ENCODE assay signal across 24 cellular contexts in the genomic region with DNA sequence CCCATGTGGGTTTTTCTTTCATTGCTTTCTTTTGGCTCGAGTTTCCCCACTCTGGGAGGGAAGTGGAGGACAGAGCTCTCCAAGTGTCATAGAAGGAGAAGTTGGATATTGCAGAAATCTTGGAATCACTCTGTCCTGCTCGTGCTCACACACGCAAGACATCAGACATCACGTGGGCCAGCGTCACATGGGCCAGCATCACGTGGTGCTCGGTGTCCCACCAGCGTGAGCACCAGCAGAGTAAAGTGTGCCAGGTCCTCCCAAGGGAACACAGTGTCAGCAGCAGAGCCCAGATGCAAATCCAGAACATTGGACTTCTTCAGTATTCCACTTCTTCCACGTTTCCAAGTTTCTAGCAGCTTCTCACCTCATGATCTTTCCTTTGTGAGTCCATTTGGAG.
A peak's percentile ranks its signal among the peaks of the same experiment; 100 is the strongest.
DNase-seq lines count a peak whose midpoint lies in the region; ATAC-seq, FAIRE-seq and TF ChIP-seq lines count a peak whose summit lies in the region.
"Had no signal": no experiment of that assay in that cellular context is flagged by ENCODE, and none has a peak within 500 bp of the region (broad histone marks: within the 10 kb centered on the region; RNA-seq: fewer than 3 reads in every experiment).

No MANE protein-coding gene starts in this region.

- CTCF ChIA-PET in SK-N-SH (lab: Yijun Ruan, JAX) (no interaction called here), A549 (lab: Yijun Ruan, JAX) (interaction anchor here (0.9 kb wide), 1 partner anchor 19 kb away, joined by 3 read pairs; no protein-coding TSS in a partner anchor), K562 (lab: Yijun Ruan, JAX; ENCODE audit: low intra/inter-chr PET ratio) (no interaction called here)

- no peaks in the 10 kb centered on the region for H3K4me1 ChIP-seq in SK-N-SH (ENCODE audit: control insufficient read depth in 1 of 2, insufficient read depth in 2 of 2, low read depth in 1 of 2, low read length in 1 of 2)
- peaks cover 15% of the 10 kb centered on the region; the same call in 2 of the 3 replicates for H3K4me1 ChIP-seq in A549
- H3K4me1 ChIP-seq in K562 (replicated peaks in 1 of 2; ENCODE audit: control insufficient read depth in 2 of 2, insufficient read depth in 2 of 2, low read length in 2 of 2), result peaks cover 0 to 11% of the 10 kb centered on the region in 2 experiments; a peak in 2 of 5 replicates
- H3K4me1 ChIP-seq in testis, result no peaks in the 10 kb centered on the region
- H3K4me1 ChIP-seq: BE2C had no signal

- TF ChIP-seq RAD21 in SK-N-SH (IDR thresholded peaks at IDR 0.05; ENCODE audit: low read length) (no peak), A549 (conservative IDR thresholded peaks at IDR 0.05 in 1 of 2, IDR thresholded peaks at IDR 0.05 in 1 of 2) (no peak), K562 (CRISPR knock-in tag; conservative IDR thresholded peaks at IDR 0.05 in 1 of 2, IDR thresholded peaks at IDR 0.05 in 1 of 2) (no peak)

- no peaks in the 10 kb centered on the region for H3F3A ChIP-seq in SK-N-SH (replicated peaks; ENCODE audit: insufficient read depth)

- TF ChIP-seq POLR2A in A549 (IDR thresholded peaks at IDR 0.05; ENCODE audit: low read length) (no peak), K562 (conservative IDR thresholded peaks at IDR 0.05) (no peak), testis (IDR thresholded peaks at IDR 0.05) (no peak)

- peaks cover 4% of the 10 kb centered on the region; the same call in 1 of the 2 replicates for H3K27me3 ChIP-seq in SK-N-SH (ENCODE audit: insufficient read depth)
- peaks cover 18 to 57% of the 10 kb centered on the region in 2 experiments for H3K27me3 ChIP-seq in K562 (ENCODE audit: control insufficient read depth in 2 of 2, insufficient read depth in 2 of 2, low read length in 2 of 2)
- no peaks in the 10 kb centered on the region for H3K27me3 ChIP-seq in testis

- H2AFZ ChIP-seq in SK-N-SH (ENCODE audit: low read depth) (no peak overlapping the region), K562 (ENCODE audit: low read depth, low read length) (no peak overlapping the region)

- in situ Hi-C loops in K562 (cut with MboI), result no loop called here

- no peaks in the 10 kb centered on the region for H4K20me1 ChIP-seq in SK-N-SH (ENCODE audit: insufficient read depth)
- H4K20me1 ChIP-seq in K562 (replicated peaks; ENCODE audit: control insufficient read depth, insufficient read depth, low read length), result no peaks in the 10 kb centered on the region; the same call in none of the 2 replicates

- H3K79me2 ChIP-seq in SK-N-SH (ENCODE audit: insufficient read depth), result no peaks in the 10 kb centered on the region
- no peaks in the 10 kb centered on the region for H3K79me2 ChIP-seq in K562 (ENCODE audit: control insufficient read depth, insufficient read depth, low read length)

- H3K9ac ChIP-seq in SK-N-SH (no peak overlapping the region), K562 (ENCODE audit: insufficient read depth in 1 of 2, low read depth in 2 of 2, low read length in 2 of 2) (no peak overlapping the region)

- ATAC-seq in SK-N-SH treated with all-trans-retinoic acid at 6 μM for 48 hours (no peak), A549 (no peak), K562 (no peak), GM18907 (IDR thresholded peaks at IDR 0.05; ENCODE audit: unreplicated experiment) (no peak)
- ATAC-seq: Panc1 had no signal

- H3K9me3 ChIP-seq in SK-N-SH (no peaks in the 10 kb centered on the region), A549 (no peaks in the 10 kb centered on the region), K562 (replicated peaks; ENCODE audit: control insufficient read depth, insufficient read depth, low read depth, low read length) (no peaks in the 10 kb centered on the region), testis (no peaks in the 10 kb centered on the region)
- H3K9me3 ChIP-seq: BE2C had no signal

- WGBS in SK-N-SH (ENCODE audit: low lambda C conversion rate), result 27% methylated on average over 5 of the region's 9 CpGs
- 54% methylated on average over 8 of the region's 9 CpGs for WGBS in A549 (ENCODE audit: missing lambda C conversion rate)
- under 1% methylated on average over 9 of the region's 9 CpGs for WGBS in K562 (ENCODE audit: insufficient coverage, low coverage, missing lambda C conversion rate)
- WGBS in testis, 2 donors, result 70 to 79% methylated on average over 9 of the region's 9 CpGs

- TF ChIP-seq EP300 in SK-N-SH (IDR thresholded peaks at IDR 0.05; ENCODE audit: borderline replicate concordance in 1 of 2, low read depth in 1 of 2, low read length in 1 of 2) (no peak), A549 (IDR thresholded peaks at IDR 0.05) (no peak), K562 (IDR thresholded peaks at IDR 0.05; ENCODE audit: low read length) (no peak)

- intact Hi-C loops in K562 (cut with micrococcal nuclease) (no loop called here), testis (cut with DNase I; ENCODE audit: low total_unique reads) (no loop called here)

- H3K4me3 ChIP-seq in SK-N-SH (ENCODE audit: low read depth in 2 of 2, low read length in 1 of 2), result no peak overlapping the region
- no peak overlapping the region for H3K4me3 ChIP-seq in A549
- no peak overlapping the region for H3K4me3 ChIP-seq in K562
- no peak overlapping the region for H3K4me3 ChIP-seq in testis
- H3K4me3 ChIP-seq: SK-N-MC had no signal

- no peaks in the 10 kb centered on the region for H3K36me3 ChIP-seq in SK-N-SH (replicated peaks in 1 of 2; ENCODE audit: control insufficient read depth in 1 of 2, insufficient read depth in 2 of 2, low read length in 1 of 2)
- no peaks in the 10 kb centered on the region for H3K36me3 ChIP-seq in K562 (ENCODE audit: control insufficient read depth, insufficient read depth, low read length)
- no peaks in the 10 kb centered on the region for H3K36me3 ChIP-seq in testis (ENCODE audit: low read depth, missing control alignments)
- H3K36me3 ChIP-seq: BE2C had no signal

- FAIRE-seq in A549 (lab: Jason Lieb, UNC), result no peak
- FAIRE-seq in K562 (lab: Jason Lieb, UNC), result no peak
- FAIRE-seq: H54 had no signal

- no peak for DNase-seq in SK-N-SH
- no peak for DNase-seq in A549 (ENCODE audit: low read depth in 1 of 2, low spot score in 1 of 2)
- no peak for DNase-seq in K562 (ENCODE audit: extremely low read depth in 1 of 4, low spot score in 3 of 4)
- peak; percentile 37 for DNase-seq in testis
- no peak for DNase-seq in SIG-M5 (lab: John Stamatoyannopoulos, UW)
- no peak for DNase-seq in UCSD-AML1 (lab: John Stamatoyannopoulos, UW; ENCODE audit: unreplicated experiment)
- DNase-seq: ACHN, BE2C, DMS153, DND-41, NCI-H1048, NCI-H1417, NCI-H1694, NCI-H2081, NCI-H2227 treated with DMSO at 0.1 percent for 48 hours, NCI-H526 treated with DMSO at 0.1 percent for 48 hours, SHP77 treated with DMSO at 0.1 percent for 48 hours had no signal

- H3K27ac ChIP-seq in SK-N-SH (ENCODE audit: low read depth in 2 of 2, low read length in 1 of 2) (no peak overlapping the region), A549 (no peak overlapping the region), K562 (ENCODE audit: extremely low read depth, low read depth, low read length) (no peak overlapping the region), testis (no peak overlapping the region)
- H3K27ac ChIP-seq: 22Rv1, RWPE1, SK-N-MC had no signal

- H3K9me2 ChIP-seq in SK-N-SH, result no peaks in the 10 kb centered on the region

- H3K9me1 ChIP-seq in K562 (ENCODE audit: control insufficient read depth, insufficient read depth, low read length), result no peaks in the 10 kb centered on the region

- no peak overlapping the region for H3K4me2 ChIP-seq in SK-N-SH
- H3K4me2 ChIP-seq in A549, result no peak overlapping the region
- no peak overlapping the region for H3K4me2 ChIP-seq in K562 (ENCODE audit: insufficient read depth, low read length)

- POLR2A ChIA-PET in SK-N-SH (lab: Yijun Ruan, JAX), result no interaction called here
- POLR2A ChIA-PET in A549 (lab: Yijun Ruan, JAX), result no interaction called here
- POLR2A ChIA-PET in K562 (lab: Yijun Ruan, JAX), result no interaction called here

- BruUV-seq in K562 (replicated peaks; lab: Mats Ljungman, UMichigan), result no TSS peak

- TF ChIP-seq CTCF in SK-N-SH (IDR thresholded peaks at IDR 0.05), result no peak
- no peak for TF ChIP-seq CTCF in A549 (IDR thresholded peaks at IDR 0.05)
- TF ChIP-seq CTCF in K562 (IDR thresholded peaks at IDR 0.05 in 2 of 3, conservative IDR thresholded peaks at IDR 0.05 in 1 of 3; ENCODE audit: insufficient read depth in 2 of 3, low read depth in 1 of 3, low read length in 3 of 3), result no peak
- TF ChIP-seq CTCF in testis (IDR thresholded peaks at IDR 0.05), result no peak

TF ChIP-seq in SK-N-SH, 30 proteins besides CTCF, POLR2A, EP300 and RAD21 (continues in another document):
- peak; percentile 57; the same call in 1 of the 2 replicates for TF ChIP-seq USF1 (IDR thresholded peaks at IDR 0.05; ENCODE audit: borderline replicate concordance, low read depth)

TF ChIP-seq in A549, 52 proteins besides CTCF, POLR2A, EP300 and RAD21 (continues in another document):
- TF ChIP-seq ZNF302 (CRISPR knock-in tag; IDR thresholded peaks at IDR 0.05) (no peak), ESRRA (IDR thresholded peaks at IDR 0.05; ENCODE audit: borderline replicate concordance, low read length) (no peak)
- TF ChIP-seq, protein P1, sequence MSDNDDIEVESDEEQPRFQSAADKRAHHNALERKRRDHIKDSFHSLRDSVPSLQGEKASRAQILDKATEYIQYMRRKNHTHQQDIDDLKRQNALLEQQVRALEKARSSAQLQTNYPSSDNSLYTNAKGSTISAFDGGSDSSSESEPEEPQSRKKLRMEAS (IDR thresholded peaks at IDR 0.05), result no peak
- TF ChIP-seq, protein P2, sequence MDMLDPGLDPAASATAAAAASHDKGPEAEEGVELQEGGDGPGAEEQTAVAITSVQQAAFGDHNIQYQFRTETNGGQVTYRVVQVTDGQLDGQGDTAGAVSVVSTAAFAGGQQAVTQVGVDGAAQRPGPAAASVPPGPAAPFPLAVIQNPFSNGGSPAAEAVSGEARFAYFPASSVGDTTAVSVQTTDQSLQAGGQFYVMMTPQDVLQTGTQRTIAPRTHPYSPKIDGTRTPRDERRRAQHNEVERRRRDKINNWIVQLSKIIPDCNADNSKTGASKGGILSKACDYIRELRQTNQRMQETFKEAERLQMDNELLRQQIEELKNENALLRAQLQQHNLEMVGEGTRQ (IDR thresholded peaks at IDR 0.05), result peak; percentile 72

TF ChIP-seq in K562, 482 proteins besides CTCF, POLR2A, EP300 and RAD21 (continues in another document):
- TF ChIP-seq CBX1 (IDR thresholded peaks at IDR 0.05; ENCODE audit: low read depth), result no peak
- no peak for TF ChIP-seq KLF10 (CRISPR knock-in tag; IDR thresholded peaks at IDR 0.05)
- peak; percentile 83 for TF ChIP-seq USF1 (CRISPR knock-in tag; IDR thresholded peaks at IDR 0.05)
- TF ChIP-seq RAD51 (IDR thresholded peaks at IDR 0.05; ENCODE audit: borderline replicate concordance, low read depth), result peak; percentile 89
- no peak for TF ChIP-seq TAF9B (IDR thresholded peaks at IDR 0.05; ENCODE audit: partially characterized antibody)
